In genomic region chr20:18506744-18507143, GRCh38 we compare ENCODE assay signal across 8 cellular contexts. TPM values are rescaled to one million over a fixed set of nuclear protein-coding genes. Genes with fewer than 3 reads are reported as not detected.
DNase-seq lines count a peak whose midpoint lies in the region; ATAC-seq and TF ChIP-seq lines count a peak whose summit lies in the region.

No MANE protein-coding gene starts in this region.

- TF ChIP-seq POLR2A in uterus (IDR thresholded peaks at IDR 0.05) = no peak

- H3K4me3 ChIP-seq in ascending aorta (peak overlapping the region; percentile 64 to 78), uterus (peak overlapping the region; percentile 60 to 92)

- H3K4me3 Mint-ChIP-seq in CD14-positive monocyte (peak overlapping the region; percentile 93 to 99), memory B cell (peak overlapping the region; percentile 99)

- peak overlapping the region; percentile 88 to 94 for H3K27ac ChIP-seq in ascending aorta
- H3K27ac ChIP-seq in uterus = peak overlapping the region; percentile 97

- H3K27me3 ChIP-seq in ascending aorta = no peaks in the 10 kb centered on the region
- no peaks in the 10 kb centered on the region for H3K27me3 ChIP-seq in uterus

- peaks cover 4 to 11% of the 10 kb centered on the region in 2 donors for H3K4me1 ChIP-seq in ascending aorta
- no peaks in the 10 kb centered on the region for H3K4me1 ChIP-seq in uterus

- DNase-seq in CD14-positive monocyte (ENCODE audit: low spot score) (no peak), NCI-H1417 treated with DMSO at 0.1 percent for 48 hours (lab: John Stamatoyannopoulos, UW) (peak; percentile 20), ascending aorta (ENCODE audit: low spot score in 2 of 2) (no peak), memory B cell (ENCODE audit: low spot score in 2 of 2) (no peak), uterus (no peak), GM19238 (ENCODE audit: insufficient read length, low spot score) (no peak)

- TF ChIP-seq CTCF in CD14-positive monocyte (IDR thresholded peaks at IDR 0.05) (no peak), ascending aorta (IDR thresholded peaks at IDR 0.05) (no peak), uterus (IDR thresholded peaks at IDR 0.05) (no peak)

- peaks cover 0 to 6% (median 1%) of the 10 kb centered on the region in 3 donors for H3K27me3 Mint-ChIP-seq in CD14-positive monocyte (ENCODE audit: low read depth in 3 of 3)
- H3K27me3 Mint-ChIP-seq in memory B cell = peaks cover 4% of the 10 kb centered on the region

- peaks cover 0 to 7% of the 10 kb centered on the region in 2 donors for H3K36me3 ChIP-seq in ascending aorta
- no peaks in the 10 kb centered on the region for H3K36me3 ChIP-seq in uterus

- peak overlapping the region; percentile 100 for H3K27ac Mint-ChIP-seq in CD14-positive monocyte
- H3K27ac Mint-ChIP-seq in memory B cell = peak overlapping the region; percentile 99

- H3K9me3 ChIP-seq in ascending aorta = no peaks in the 10 kb centered on the region
- no peaks in the 10 kb centered on the region for H3K9me3 ChIP-seq in uterus

- H3K36me3 Mint-ChIP-seq in CD14-positive monocyte (peaks cover 7 to 21% of the 10 kb centered on the region in 2 donors), memory B cell (peaks cover 12% of the 10 kb centered on the region)

- no peak for ATAC-seq in memory B cell (ENCODE audit: low read depth)
- no peak for ATAC-seq in HG03135 (IDR thresholded peaks at IDR 0.05; ENCODE audit: unreplicated experiment)
- ATAC-seq in HG02610 (IDR thresholded peaks at IDR 0.05; ENCODE audit: unreplicated experiment) = no peak

- H3K4me1 Mint-ChIP-seq in CD14-positive monocyte = peaks cover 45% of the 10 kb centered on the region
- peaks cover 15% of the 10 kb centered on the region for H3K4me1 Mint-ChIP-seq in memory B cell

- H3K9me3 Mint-ChIP-seq in CD14-positive monocyte = peaks cover 0 to 2% (median 0%) of the 10 kb centered on the region in 7 donors
- no peaks in the 10 kb centered on the region for H3K9me3 Mint-ChIP-seq in memory B cell

- intact Hi-C loops in CD14-positive monocyte (cut with micrococcal nuclease) (loop anchor here (2.0 to 5.0 kb wide), 3 partner anchors 40 to 741 kb away; partner anchors contain the start of genes SMIM26 (in 2 of the 2), DZANK1 (in 1 of the 2) and POLR3F (in 1 of the 2)), ascending aorta (cut with DNase I) (loop anchor here (1.0 to 10.0 kb wide), 7 partner anchors 9 to 988 kb away; partner anchors contain the start of genes DZANK1, POLR3F, RBBP9 and SMIM26), uterus (cut with DNase I; ENCODE audit: low total_unique reads) (no loop called here)

RNA-seq across cellular contexts. Expression of gene SEC23B, which starts 1.0 kb away (rescaled TPM):
- polyA plus RNA-seq in CD14-positive monocyte = 10 to 100 TPM; 68.4 to 88.1 TPM
- total RNA-seq in ascending aorta = 21.8 TPM
- total RNA-seq in uterus = 10 to 100 TPM; 27.1 to 49.2 (median 43.4) TPM

RNA-seq across cellular contexts. Expression of gene RBBP9, which starts 9.7 kb away (rescaled TPM):
- 1 to 10 TPM; 5.2 to 6.9 TPM for polyA plus RNA-seq in CD14-positive monocyte
- total RNA-seq in ascending aorta = 6.8 TPM
- total RNA-seq in uterus = 100 to 1,000 TPM in 1 of 4 donors, 10 to 100 TPM in 3; 12.5 to 128 (median 40.7) TPM

RNA-seq across cellular contexts. Expression of gene POLR3F, which starts 39.6 kb away (rescaled TPM):
- polyA plus RNA-seq in CD14-positive monocyte = 1 to 10 TPM; 4.8 to 6.7 TPM
- total RNA-seq in ascending aorta (14.0 TPM), uterus (10 to 100 TPM in 2 of 4 donors, 1 to 10 TPM in 2; 1.8 to 19.0 (median 6.9) TPM)

RNA-seq across cellular contexts. Expression of gene DZANK1, which starts 39.9 kb away (rescaled TPM):
- polyA plus RNA-seq in CD14-positive monocyte = under 1 TPM; 0.17 to 0.69 TPM
- total RNA-seq in ascending aorta (1.3 TPM), uterus (1 to 10 TPM; 3.7 to 10.0 (median 4.2) TPM)
